ENCODE assay signal across 34 cellular contexts in genomic region chr3:119062892-119063291, GRCh38. TPM values are rescaled to one million over a fixed set of nuclear protein-coding genes. Genes with fewer than 3 reads are reported as not detected.
"Had no signal": no experiment of that assay in that cellular context is flagged by ENCODE, and none has a peak within 500 bp of the region (broad histone marks: within the 10 kb centered on the region; RNA-seq: fewer than 3 reads in every experiment).

No MANE protein-coding gene starts in this region.

- H3K27ac ChIP-seq: adrenal gland, body of pancreas, brain microvascular endothelial cell, breast epithelium, WERI-Rb-1 had no signal

- H3K27me3 Mint-ChIP-seq: activated CD4-positive, alpha-beta memory T cell treated with anti-CD3 and anti-CD28 coated beads, Interleukin-2, amount 10 ng/mL, durations not matched to agents 7 days and 5 days; activated CD4-positive, alpha-beta T cell treated with anti-CD3 and anti-CD28 coated beads for 36 hours; activated naive CD8-positive, alpha-beta T cell treated with anti-CD3 and anti-CD28 coated beads for 36 hours had no signal

- H3K4me1 Mint-ChIP-seq: activated CD4-positive, alpha-beta memory T cell treated with anti-CD3 and anti-CD28 coated beads, Interleukin-2, amount 10 ng/mL, durations not matched to agents 7 days and 5 days; activated CD4-positive, alpha-beta T cell treated with anti-CD3 and anti-CD28 coated beads for 36 hours; activated CD4-positive, alpha-beta T cell treated with anti-CD3 and anti-CD28 coated beads, Interleukin-2, amount 10 ng/mL, durations not matched to agents 7 days and 5 days; activated CD8-positive, alpha-beta memory T cell treated with anti-CD3 and anti-CD28 coated beads, Interleukin-2, amount 10 ng/mL, durations not matched to agents 7 days and 5 days; activated naive CD8-positive, alpha-beta T cell treated with anti-CD3 and anti-CD28 coated beads for 36 hours; WTC11 had no signal

- H3K27ac Mint-ChIP-seq: activated CD4-positive, alpha-beta memory T cell treated with anti-CD3 and anti-CD28 coated beads, Interleukin-2, amount 10 ng/mL, durations not matched to agents 7 days and 5 days; activated CD4-positive, alpha-beta T cell treated with anti-CD3 and anti-CD28 coated beads for 36 hours; activated CD4-positive, alpha-beta T cell treated with anti-CD3 and anti-CD28 coated beads, Interleukin-2, amount 10 ng/mL, durations not matched to agents 7 days and 5 days; activated CD8-positive, alpha-beta memory T cell treated with anti-CD3 and anti-CD28 coated beads, Interleukin-2, amount 10 ng/mL, durations not matched to agents 7 days and 5 days; activated CD8-positive, alpha-beta T cell treated with anti-CD3 and anti-CD28 coated beads, Interleukin-2, amount 10 ng/mL, durations not matched to agents 7 days and 5 days; activated naive CD4-positive, alpha-beta T cell treated with anti-CD3 and anti-CD28 coated beads for 36 hours; activated naive CD4-positive, alpha-beta T cell treated with anti-CD3 and anti-CD28 coated beads, Interleukin-2, amount 50 U/mL, for 72 hours; activated naive CD8-positive, alpha-beta T cell treated with anti-CD3 and anti-CD28 coated beads for 36 hours; activated T-cell treated with anti-CD3 and anti-CD28 coated beads, Interleukin-2, amount 50 U/mL, for 24 hours; activated T-helper 2 cell treated with anti-CD3 and anti-CD28 coated beads, Interferon-gamma antibody, Interleukin-2, Interleukin-4, amounts not matched to agents 10 μg/mL and 5 μg/mL and 100 μg/mL, durations not matched to agents 14 hours and 24 hours and 36 hours; T-helper 1 cell treated with Interleukin-12 subunit alpha and Interleukin-12 subunit beta and Interleukin-4 antibody, amounts not matched to agents 30 μg/mL and 1 μg/mL, for 36 hours; T-helper 2 cell treated with Interferon-gamma antibody and Interleukin-4, amounts not matched to agents 5 μg/mL and 100 μg/mL, for 36 hours; WTC11 had no signal

- DNase-seq: activated CD4-positive, alpha-beta memory T cell treated with anti-CD3 and anti-CD28 coated beads, Interleukin-2, amount 10 ng/mL, durations not matched to agents 7 days and 5 days; activated CD4-positive, alpha-beta T cell treated with anti-CD3 and anti-CD28 coated beads for 1 hour; activated CD4-positive, alpha-beta T cell treated with anti-CD3 and anti-CD28 coated beads for 36 hours; activated CD4-positive, alpha-beta T cell treated with anti-CD3 and anti-CD28 coated beads for 48 hours; activated CD4-positive, alpha-beta T cell treated with anti-CD3 and anti-CD28 coated beads, Interleukin-2, amount 10 ng/mL, durations not matched to agents 7 days and 5 days; activated CD4-positive, alpha-beta T cell treated with anti-CD3 and anti-CD28 coated beads, Interleukin-2, amount 50 U/mL, for 48 hours; activated CD4-positive, CD25-positive, alpha-beta regulatory T cell; activated CD8-positive, alpha-beta memory T cell treated with anti-CD3 and anti-CD28 coated beads for 24 hours; activated CD8-positive, alpha-beta memory T cell treated with anti-CD3 and anti-CD28 coated beads, Interleukin-2, amount 10 ng/mL, durations not matched to agents 7 days and 5 days; activated CD8-positive, alpha-beta memory T cell treated with anti-CD3 and anti-CD28 coated beads, Interleukin-2, amount 50 U/mL, for 48 hours; activated CD8-positive, alpha-beta T cell treated with anti-CD3 and anti-CD28 coated beads, Interleukin-2, amount 10 ng/mL, durations not matched to agents 7 days and 5 days; activated effector memory CD4-positive, alpha-beta T cell treated with Interleukin-2 at 50 U/mL for 16 hours; activated gamma-delta T cell; activated naive CD4-positive, alpha-beta T cell treated with anti-CD3 and anti-CD28 coated beads for 36 hours; activated naive CD4-positive, alpha-beta T cell treated with anti-CD3 and anti-CD28 coated beads, Interleukin-2, amount 50 U/mL, for 16 hours; activated naive CD8-positive, alpha-beta T cell treated with anti-CD3 and anti-CD28 coated beads for 36 hours; activated T-cell treated with anti-CD3 and anti-CD28 coated beads, Interleukin-2, amount 50 U/mL, for 24 hours; activated T-cell treated with anti-CD3 and anti-CD28 coated beads, Interleukin-2, amount 50 U/mL, for 48 hours; adrenal gland; amniotic stem cell; aorta; body of pancreas; brain microvascular endothelial cell; central memory CD4-positive, alpha-beta T cell; T-helper 2 cell; T-helper 9 cell; WERI-Rb-1 had no signal

- H3K27me3 ChIP-seq: adrenal gland, body of pancreas, brain microvascular endothelial cell, breast epithelium had no signal

- H3K4me1 ChIP-seq: adrenal gland, body of pancreas, breast epithelium had no signal

- H3K4me3 Mint-ChIP-seq: activated CD4-positive, alpha-beta memory T cell treated with anti-CD3 and anti-CD28 coated beads, Interleukin-2, amount 10 ng/mL, durations not matched to agents 7 days and 5 days; activated CD4-positive, alpha-beta T cell treated with anti-CD3 and anti-CD28 coated beads for 36 hours; activated CD4-positive, alpha-beta T cell treated with anti-CD3 and anti-CD28 coated beads, Interleukin-2, amount 10 ng/mL, durations not matched to agents 7 days and 5 days; activated CD8-positive, alpha-beta memory T cell treated with anti-CD3 and anti-CD28 coated beads, Interleukin-2, amount 10 ng/mL, durations not matched to agents 7 days and 5 days; activated CD8-positive, alpha-beta T cell treated with anti-CD3 and anti-CD28 coated beads, Interleukin-2, amount 10 ng/mL, durations not matched to agents 7 days and 5 days; activated naive CD4-positive, alpha-beta T cell treated with anti-CD3 and anti-CD28 coated beads for 36 hours; activated naive CD8-positive, alpha-beta T cell treated with anti-CD3 and anti-CD28 coated beads for 36 hours; activated T-cell treated with anti-CD3 and anti-CD28 coated beads, Interleukin-2, amount 50 U/mL, for 24 hours; T-helper 1 cell treated with Interleukin-12 subunit alpha and Interleukin-12 subunit beta and Interleukin-4 antibody, amounts not matched to agents 30 μg/mL and 1 μg/mL, for 36 hours; T-helper 2 cell treated with Interferon-gamma antibody and Interleukin-4, amounts not matched to agents 5 μg/mL and 100 μg/mL, for 36 hours; WTC11 had no signal

- H3K36me3 Mint-ChIP-seq: activated CD8-positive, alpha-beta memory T cell treated with anti-CD3 and anti-CD28 coated beads, Interleukin-2, amount 10 ng/mL, durations not matched to agents 7 days and 5 days; activated naive CD4-positive, alpha-beta T cell treated with anti-CD3 and anti-CD28 coated beads, Interleukin-2, amount 50 U/mL, for 72 hours; activated naive CD8-positive, alpha-beta T cell treated with anti-CD3 and anti-CD28 coated beads for 36 hours; WTC11 had no signal

- H3K4me3 ChIP-seq: adrenal gland, body of pancreas, breast epithelium had no signal

- H3K9me3 Mint-ChIP-seq: activated CD4-positive, alpha-beta T cell treated with anti-CD3 and anti-CD28 coated beads, Interleukin-2, amount 10 ng/mL, durations not matched to agents 7 days and 5 days; activated naive CD4-positive, alpha-beta T cell treated with anti-CD3 and anti-CD28 coated beads for 36 hours; activated naive CD4-positive, alpha-beta T cell treated with anti-CD3 and anti-CD28 coated beads, Interleukin-2, amount 50 U/mL, for 72 hours; activated naive CD8-positive, alpha-beta T cell treated with anti-CD3 and anti-CD28 coated beads for 36 hours; activated T-cell treated with anti-CD3 and anti-CD28 coated beads, Interleukin-2, amount 50 U/mL, for 24 hours; activated T-helper 2 cell treated with anti-CD3 and anti-CD28 coated beads, Interferon-gamma antibody, Interleukin-2, Interleukin-4, amounts not matched to agents 10 μg/mL and 5 μg/mL and 100 μg/mL, durations not matched to agents 14 hours and 24 hours and 36 hours; T-helper 1 cell treated with Interleukin-12 subunit alpha and Interleukin-12 subunit beta and Interleukin-4 antibody, amounts not matched to agents 30 μg/mL and 1 μg/mL, for 36 hours; T-helper 2 cell treated with Interferon-gamma antibody and Interleukin-4, amounts not matched to agents 5 μg/mL and 100 μg/mL, for 36 hours; WTC11 had no signal

- H3K36me3 ChIP-seq: adrenal gland, brain microvascular endothelial cell, breast epithelium, WERI-Rb-1 had no signal

- ATAC-seq: activated CD4-positive, alpha-beta T cell treated with anti-CD3 and anti-CD28 coated beads for 36 hours; activated CD4-positive, CD25-positive, alpha-beta regulatory T cell treated with anti-CD3 and anti-CD28 coated beads, Interleukin-2, amount 50 U/mL, for 24 hours; activated CD8-positive, alpha-beta memory T cell treated with anti-CD3 and anti-CD28 coated beads, Interleukin-2, amount 10 ng/mL, durations not matched to agents 7 days and 5 days; activated CD8-positive, alpha-beta T cell treated with anti-CD3 and anti-CD28 coated beads, Interleukin-2, amount 10 ng/mL, durations not matched to agents 7 days and 5 days; body of pancreas; WTC11 had no signal

- H3K9me3 ChIP-seq: adrenal gland, body of pancreas, breast epithelium had no signal

RNA-seq across cellular contexts. Expression of gene IGSF11, which starts 28.2 kb away (rescaled TPM):
- total RNA-seq: activated CD8-positive, alpha-beta memory T cell treated with anti-CD3 and anti-CD28 coated beads, Interleukin-2, amount 10 ng/mL, durations not matched to agents 7 days and 5 days; activated naive CD4-positive, alpha-beta T cell treated with anti-CD3 and anti-CD28 coated beads, Interleukin-2, amount 50 U/mL, for 72 hours; activated T-helper 2 cell treated with anti-CD3 and anti-CD28 coated beads, Interferon-gamma antibody, Interleukin-2, Interleukin-4, amounts not matched to agents 10 μg/mL and 5 μg/mL and 100 μg/mL, durations not matched to agents 14 hours and 24 hours and 36 hours had no signal
